Comparison of ENCODE assay signal across 28 cellular contexts in the genomic region with DNA sequence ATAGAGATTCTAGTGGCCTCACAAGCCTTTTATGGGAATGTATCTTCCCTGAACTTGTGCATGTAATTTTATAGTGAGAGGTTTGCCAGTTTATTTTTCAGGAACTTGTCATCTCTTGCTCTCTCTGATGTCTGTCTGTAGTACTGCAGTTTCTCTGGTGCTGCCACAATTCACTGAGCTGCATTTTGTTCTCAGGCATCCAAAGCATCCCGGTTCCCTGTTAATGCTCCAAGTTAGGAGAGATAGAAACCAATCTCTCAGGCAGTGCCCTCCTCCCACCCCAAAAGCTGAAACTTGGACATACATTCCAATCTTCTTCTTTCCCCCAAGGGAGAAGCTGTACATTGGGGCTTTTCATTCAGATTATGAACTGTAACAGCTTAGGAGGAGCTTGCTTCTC. TPM values are rescaled to one million over a fixed set of nuclear protein-coding genes. Genes with fewer than 3 reads are reported as not detected.
DNase-seq lines count a peak whose midpoint lies in the region; ATAC-seq and TF ChIP-seq lines count a peak whose summit lies in the region.
"Had no signal": no experiment of that assay in that cellular context is flagged by ENCODE, and none has a peak within 500 bp of the region (broad histone marks: within the 10 kb centered on the region; RNA-seq: fewer than 3 reads in every experiment).

No MANE protein-coding gene starts in this region.

- no peaks in the 10 kb centered on the region for H3K36me3 ChIP-seq in GM23338 (ENCODE audit: insufficient read depth)
- H3K36me3 ChIP-seq: MG63 had no signal

- ATAC-seq in GM23338 (peak; percentile 57), WTC11 (peak; percentile 90), HG03442 (IDR thresholded peaks at IDR 0.05; ENCODE audit: unreplicated experiment) (no peak)
- no peak for ATAC-seq in activated T-cell treated with anti-CD3 and anti-CD28 coated beads, Interleukin-2, amount 50 U/mL, for 72 hours (replicated peaks in 1 of 2)
- ATAC-seq: A549, GM12878 had no signal

- H3K9me3 Mint-ChIP-seq in GM23338, result peaks cover 34% of the 10 kb centered on the region
- peaks cover 40% of the 10 kb centered on the region for H3K9me3 Mint-ChIP-seq in WTC11
- peaks cover 4% of the 10 kb centered on the region for H3K9me3 Mint-ChIP-seq in activated naive CD4-positive, alpha-beta T cell treated with anti-CD3 and anti-CD28 coated beads, Interleukin-2, amount 10 ng/mL, durations not matched to agents 7 days and 5 days
- peaks cover 11 to 16% of the 10 kb centered on the region in 2 donors for H3K9me3 Mint-ChIP-seq in activated T-cell treated with anti-CD3 and anti-CD28 coated beads, Interleukin-2, amount 50 U/mL, for 72 hours

- no peaks in the 10 kb centered on the region for H3F3A ChIP-seq in GM23338 (replicated peaks; ENCODE audit: low read depth)

- H3K4me2 ChIP-seq in GM23338, result no peak overlapping the region
- H3K4me2 ChIP-seq: A549 had no signal

- peaks cover 17% of the 10 kb centered on the region; the same call in 2 of the 3 replicates for H3K36me3 Mint-ChIP-seq in GM23338 (ENCODE audit: low read depth)
- H3K36me3 Mint-ChIP-seq in WTC11, result peaks cover 29% of the 10 kb centered on the region
- H3K36me3 Mint-ChIP-seq in activated naive CD4-positive, alpha-beta T cell treated with anti-CD3 and anti-CD28 coated beads, Interleukin-2, amount 10 ng/mL, durations not matched to agents 7 days and 5 days, result no peaks in the 10 kb centered on the region
- H3K36me3 Mint-ChIP-seq in activated T-cell treated with anti-CD3 and anti-CD28 coated beads, Interleukin-2, amount 50 U/mL, for 72 hours (ENCODE audit: insufficient read depth in 2 of 2), result peaks cover 0 to 2% of the 10 kb centered on the region in 2 donors
- H3K36me3 Mint-ChIP-seq: CD4-positive, alpha-beta memory T cell had no signal

- CTCF ChIA-PET in WTC11 (lab: Charles Lee), result interaction anchor here (0.5 to 1.4 kb wide), 5 partner anchors 14 to 394 kb away, joined by 3 to 5 read pairs (median 3); partner anchors contain the start of gene GRB14
- CTCF ChIA-PET in activated naive CD4-positive, alpha-beta T cell treated with anti-CD3 and anti-CD28 coated beads, Interleukin-2, amount 10 ng/mL, durations not matched to agents 7 days and 5 days (lab: Charles Lee), result no interaction called here

- H3K4me3 Mint-ChIP-seq in GM23338, result no peak overlapping the region
- H3K4me3 Mint-ChIP-seq in WTC11, result no peak overlapping the region
- no peak overlapping the region for H3K4me3 Mint-ChIP-seq in activated naive CD4-positive, alpha-beta T cell treated with anti-CD3 and anti-CD28 coated beads, Interleukin-2, amount 10 ng/mL, durations not matched to agents 7 days and 5 days
- no peak overlapping the region for H3K4me3 Mint-ChIP-seq in activated T-cell treated with anti-CD3 and anti-CD28 coated beads, Interleukin-2, amount 50 U/mL, for 72 hours

- peaks cover 5% of the 10 kb centered on the region; the same call in 1 of the 2 replicates for H3K4me1 ChIP-seq in GM23338 (ENCODE audit: insufficient read depth)
- H3K4me1 ChIP-seq: Caco-2 had no signal

- TF ChIP-seq CTCF in GM23338 (conservative IDR thresholded peaks at IDR 0.05; ENCODE audit: low read depth in 2 of 2) (no peak; a peak in 1 of 4 replicates), WTC11 (IDR thresholded peaks at IDR 0.05) (no peak)

- H3K27me3 Mint-ChIP-seq in GM23338 (ENCODE audit: insufficient read depth, low read depth, poor library complexity), result peaks cover 22% of the 10 kb centered on the region
- H3K27me3 Mint-ChIP-seq in WTC11 (ENCODE audit: low read depth), result peaks cover 54% of the 10 kb centered on the region
- H3K27me3 Mint-ChIP-seq in activated naive CD4-positive, alpha-beta T cell treated with anti-CD3 and anti-CD28 coated beads, Interleukin-2, amount 10 ng/mL, durations not matched to agents 7 days and 5 days, result no peaks in the 10 kb centered on the region
- H3K27me3 Mint-ChIP-seq in activated T-cell treated with anti-CD3 and anti-CD28 coated beads, Interleukin-2, amount 50 U/mL, for 72 hours (ENCODE audit: low read depth), result no peaks in the 10 kb centered on the region
- H3K27me3 Mint-ChIP-seq: CD4-positive, alpha-beta memory T cell had no signal

- H3K4me1 Mint-ChIP-seq in GM23338 (peaks cover 12% of the 10 kb centered on the region; the same call in 2 of the 3 replicates), WTC11 (peaks cover 25% of the 10 kb centered on the region)
- H3K4me1 Mint-ChIP-seq in activated naive CD4-positive, alpha-beta T cell treated with anti-CD3 and anti-CD28 coated beads, Interleukin-2, amount 10 ng/mL, durations not matched to agents 7 days and 5 days, result no peaks in the 10 kb centered on the region
- no peaks in the 10 kb centered on the region for H3K4me1 Mint-ChIP-seq in activated T-cell treated with anti-CD3 and anti-CD28 coated beads, Interleukin-2, amount 50 U/mL, for 72 hours (ENCODE audit: low read depth)
- H3K4me1 Mint-ChIP-seq: CD4-positive, alpha-beta memory T cell had no signal

- H3K27me3 ChIP-seq in GM23338 (ENCODE audit: insufficient read depth), result peaks cover 15% of the 10 kb centered on the region
- H3K27me3 ChIP-seq: MG63 had no signal

- H3K79me2 ChIP-seq in GM23338 (replicated peaks; ENCODE audit: insufficient read depth), result no peaks in the 10 kb centered on the region

- peak; percentile 57 for DNase-seq in GM23338 (ENCODE audit: low spot score)
- no peak for DNase-seq in WTC11 (ENCODE audit: low spot score)
- DNase-seq in iPS DF 19.7 (ENCODE audit: low read depth, low spot score), result peak; percentile 3
- no peak for DNase-seq in activated naive CD4-positive, alpha-beta T cell treated with anti-CD3 and anti-CD28 coated beads, Interleukin-2, amount 10 ng/mL, durations not matched to agents 7 days and 5 days
- DNase-seq in activated T-cell treated with anti-CD3 and anti-CD28 coated beads, Interleukin-2, amount 50 U/mL, for 72 hours, result no peak
- no peak for DNase-seq in activated CD4-positive, CD25-positive, alpha-beta regulatory T cell (lab: John Stamatoyannopoulos, UW)
- DNase-seq: C1 segment of cervical spinal cord; Caco-2; CD4-positive, alpha-beta memory T cell; EL; GDM1; GM23248; HCEC 1CT; IMR-90; KG1; MG63; NCI-H1105 treated with DMSO at 0.1 percent for 48 hours; NCI-H2029; NCI-H2171; NCI-H226; NCI-H510A; NCI-H69; SHP77 treated with DMSO at 0.1 percent for 48 hours had no signal

- POLR2A ChIA-PET in WTC11 (lab: Charles Lee), result no interaction called here

- no peak overlapping the region for H3K27ac Mint-ChIP-seq in GM23338
- no peak overlapping the region for H3K27ac Mint-ChIP-seq in WTC11
- H3K27ac Mint-ChIP-seq in activated naive CD4-positive, alpha-beta T cell treated with anti-CD3 and anti-CD28 coated beads, Interleukin-2, amount 10 ng/mL, durations not matched to agents 7 days and 5 days, result no peak overlapping the region
- H3K27ac Mint-ChIP-seq in activated T-cell treated with anti-CD3 and anti-CD28 coated beads, Interleukin-2, amount 50 U/mL, for 72 hours, result no peak overlapping the region
- H3K27ac Mint-ChIP-seq: CD4-positive, alpha-beta memory T cell had no signal

- H2AFZ ChIP-seq in GM23338, result no peak overlapping the region
- H2AFZ ChIP-seq: GM23248 had no signal

- H4K20me1 ChIP-seq in GM23338 (replicated peaks; ENCODE audit: insufficient read depth), result no peaks in the 10 kb centered on the region

- no peak overlapping the region for H3K27ac ChIP-seq in GM23338 (ENCODE audit: low read depth)
- H3K27ac ChIP-seq: A549, GM23248, RWPE1, SK-N-MC had no signal

- no peaks in the 10 kb centered on the region for H3K9me2 ChIP-seq in GM23338 (ENCODE audit: insufficient read depth)

- H3K4me3 ChIP-seq in GM23338, result no peak overlapping the region
- H3K4me3 ChIP-seq: A549, GM12878, GM23248, MG63, SK-N-MC had no signal

TF ChIP-seq in GM23338, 12 proteins besides CTCF, POLR2A, EP300 and RAD21 (continues in another document):
- TF ChIP-seq CREB1 (CRISPR knock-in tag; IDR thresholded peaks at IDR 0.05; ENCODE audit: low read depth), result no peak
- no peak for TF ChIP-seq POLR2AphosphoS5 (IDR thresholded peaks at IDR 0.05; ENCODE audit: low read depth)
- TF ChIP-seq ZNF114 (CRISPR knock-in tag; IDR thresholded peaks at IDR 0.05), result no peak
- TF ChIP-seq STAT1 (IDR thresholded peaks at IDR 0.05; ENCODE audit: unreplicated experiment), result no peak
- no peak for TF ChIP-seq NANOG (IDR thresholded peaks at IDR 0.05; ENCODE audit: borderline replicate concordance)
- TF ChIP-seq EZH2phosphoT487 (IDR thresholded peaks at IDR 0.05; ENCODE audit: unreplicated experiment), result no peak
- no peak for TF ChIP-seq JUNB (IDR thresholded peaks at IDR 0.05; ENCODE audit: unreplicated experiment)

TF ChIP-seq in WTC11, 78 proteins besides CTCF, POLR2A, EP300 and RAD21 (continues in another document):
- TF ChIP-seq ZNF219 (CRISPR knock-in tag; IDR thresholded peaks at IDR 0.05; ENCODE audit: borderline replicate concordance), result no peak
- no peak for TF ChIP-seq CREM (CRISPR knock-in tag; IDR thresholded peaks at IDR 0.05)

RNA-seq across cellular contexts. Expression of gene GRB14, which starts 30.1 kb away (rescaled TPM):
- 11.3 and 16.0 TPM in 2 replicates for total RNA-seq in GM23338 (2014; rRNA removed; shearing (Covaris generic))
- polyA plus RNA-seq in GM23338 (2016; fragmentation: Nextera tagmentation; extraction: Ambion mirVana), result 28.0 and 28.9 TPM in 2 replicates
- 14.9 to 17.2 TPM (median 17.2 TPM) in 3 replicates for total RNA-seq in WTC11 (2021)
- total RNA-seq in activated T-cell treated with anti-CD3 and anti-CD28 coated beads, Interleukin-2, amount 50 U/mL, for 72 hours, result not detected
- total RNA-seq: CD4-positive, alpha-beta memory T cell; GM12878; GM23248; IMR-90 had no signal
- polyA plus RNA-seq: CD4-positive, alpha-beta memory T cell; GM12878; IMR-90 had no signal

Comparison
In these comparisons a context has a peak if more than half of its experiments do, and no peak if none do; other contexts are left out.
1. ATAC-seq: peak in GM23338 (single experiment) and WTC11 (single experiment); none in HG03442 (single experiment) and activated T-cell treated with anti-CD3 and anti-CD28 coated beads, Interleukin-2, amount 50 U/mL, for 72 hours (0 of 2).
2. DNase-seq: peak in GM23338 (single experiment) and iPS DF 19.7 (single experiment); none in WTC11 (single experiment), activated naive CD4-positive, alpha-beta T cell treated with anti-CD3 and anti-CD28 coated beads, Interleukin-2, amount 10 ng/mL, durations not matched to agents 7 days and 5 days (single experiment), activated T-cell treated with anti-CD3 and anti-CD28 coated beads, Interleukin-2, amount 50 U/mL, for 72 hours (0 of 2) and activated CD4-positive, CD25-positive, alpha-beta regulatory T cell (0 of 4).
3. RNA of gene GRB14, which starts 30.1 kb away (total RNA-seq): 11.3 to 16.0 TPM in GM23338 and 14.9 to 17.2 TPM in WTC11; not detected in activated T-cell treated with anti-CD3 and anti-CD28 coated beads, Interleukin-2, amount 50 U/mL, for 72 hours; every median in the first group is over 10 times any median in the second.